8 cellular contexts compared by ENCODE assay signal in the genomic region with DNA sequence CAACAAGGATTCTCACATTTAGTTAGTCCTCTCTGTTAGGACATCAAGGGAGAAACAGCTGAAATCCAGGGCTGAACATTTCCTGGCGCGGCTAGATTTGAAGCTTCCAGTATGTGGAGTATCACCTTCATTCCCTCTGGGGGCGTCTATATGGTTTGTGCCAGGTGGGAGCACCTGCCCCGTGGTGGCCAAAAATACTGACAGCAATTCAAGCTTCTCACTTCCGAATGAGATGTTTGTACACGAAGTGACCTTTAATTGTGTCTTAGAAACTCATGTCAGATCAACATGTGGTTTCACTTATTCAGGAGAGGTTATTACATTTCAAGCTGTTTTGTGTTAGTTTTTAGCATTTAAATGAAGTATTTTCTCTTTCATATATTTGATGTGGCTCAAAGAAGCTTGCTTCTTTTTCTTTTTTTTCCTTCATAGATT.
A peak's percentile ranks its signal among the peaks of the same experiment; 100 is the strongest.
DNase-seq lines count a peak whose midpoint lies in the region; ATAC-seq, FAIRE-seq and TF ChIP-seq lines count a peak whose summit lies in the region.

No MANE protein-coding gene starts in this region.

- POLR2A ChIA-PET in CD4-positive, alpha-beta memory T cell (lab: Charles Lee; ENCODE audit: partially characterized antibody) = interaction anchor here (0.7 to 5.0 kb wide), 23 partner anchors 8 to 270 kb away, joined by 3 to 47 read pairs (median 6); partner anchors contain the start of gene ZNF217

- peak overlapping the region; percentile 41 for H3K27ac ChIP-seq in CD4-positive, alpha-beta memory T cell (ENCODE audit: low read depth, low read length)

- H3K4me3 Mint-ChIP-seq in CD4-positive, alpha-beta memory T cell = peak overlapping the region; percentile 77 to 91 (median 88)
- H3K4me3 Mint-ChIP-seq in central memory CD8-positive, alpha-beta T cell = peak overlapping the region; percentile 79
- H3K4me3 Mint-ChIP-seq in natural killer cell treated with Interleukin-12 subunit alpha and Interleukin-12 subunit beta and Interleukin-15 and Interleukin-18, amount 100 ng/mL, for 72 hours = peak overlapping the region; percentile 77

- peak in 4 of 5 donors; percentile 20 to 27 (median 24) for DNase-seq in CD4-positive, alpha-beta memory T cell
- no peak for DNase-seq in HTR-8/SVneo (ENCODE audit: insufficient read length, low spot score)
- DNase-seq in central memory CD8-positive, alpha-beta T cell (ENCODE audit: low spot score in 2 of 2) = no peak
- no peak for DNase-seq in natural killer cell treated with Interleukin-12 subunit alpha and Interleukin-12 subunit beta and Interleukin-15 and Interleukin-18, amount 100 ng/mL, for 72 hours (ENCODE audit: low spot score)
- no peak for DNase-seq in GM10266 (ENCODE audit: extremely low spot score)
- DNase-seq in NK-92 treated with Interleukin-12 subunit alpha and Interleukin-12 subunit beta, amount 100 ng/mL, for 24 hours (lab: John Stamatoyannopoulos, UW) = no peak
- no peak for DNase-seq in germinal center (ENCODE audit: low spot score)

- no peaks in the 10 kb centered on the region for H3K36me3 ChIP-seq in CD4-positive, alpha-beta memory T cell (ENCODE audit: insufficient read depth, low read length)

- H3K9me3 ChIP-seq in CD4-positive, alpha-beta memory T cell (ENCODE audit: control insufficient read depth in 1 of 2, low read length in 2 of 2) = no peaks in the 10 kb centered on the region

- CTCF ChIA-PET in CD4-positive, alpha-beta memory T cell (lab: Charles Lee; ENCODE audit: partially characterized antibody) = interaction anchor here (0.7 to 2.7 kb wide), 15 partner anchors 8 to 255 kb away, joined by 3 to 11 read pairs (median 5); no protein-coding TSS in a partner anchor

- peak overlapping the region; percentile 56 to 66 for H3K4me3 ChIP-seq in CD4-positive, alpha-beta memory T cell (ENCODE audit: low read length in 2 of 2)

- H3K27me3 Mint-ChIP-seq in CD4-positive, alpha-beta memory T cell = no peaks in the 10 kb centered on the region
- no peaks in the 10 kb centered on the region for H3K27me3 Mint-ChIP-seq in central memory CD8-positive, alpha-beta T cell
- H3K27me3 Mint-ChIP-seq in natural killer cell treated with Interleukin-12 subunit alpha and Interleukin-12 subunit beta and Interleukin-15 and Interleukin-18, amount 100 ng/mL, for 72 hours = no peaks in the 10 kb centered on the region

- no peaks in the 10 kb centered on the region for H3K36me3 Mint-ChIP-seq in CD4-positive, alpha-beta memory T cell
- peaks cover 2% of the 10 kb centered on the region for H3K36me3 Mint-ChIP-seq in central memory CD8-positive, alpha-beta T cell (ENCODE audit: insufficient read depth)
- no peaks in the 10 kb centered on the region for H3K36me3 Mint-ChIP-seq in natural killer cell treated with Interleukin-12 subunit alpha and Interleukin-12 subunit beta and Interleukin-15 and Interleukin-18, amount 100 ng/mL, for 72 hours

- peak; percentile 48 for FAIRE-seq in HTR-8/SVneo (lab: Jason Lieb, UNC)

- H3K27ac Mint-ChIP-seq in CD4-positive, alpha-beta memory T cell = peak overlapping the region; percentile 63 to 93 (median 89)
- H3K27ac Mint-ChIP-seq in central memory CD8-positive, alpha-beta T cell (ENCODE audit: low read depth) = peak overlapping the region; percentile 45
- peak overlapping the region; percentile 21 to 47 for H3K27ac Mint-ChIP-seq in natural killer cell treated with Interleukin-12 subunit alpha and Interleukin-12 subunit beta and Interleukin-15 and Interleukin-18, amount 100 ng/mL, for 72 hours

- intact Hi-C loops in CD4-positive, alpha-beta memory T cell (cut with micrococcal nuclease) = loop anchor here (1.0 to 5.0 kb wide), 5 partner anchors 18 to 206 kb away; no protein-coding TSS in a partner anchor

- no peak for ATAC-seq in central memory CD8-positive, alpha-beta T cell (replicated peaks; ENCODE audit: extremely low read depth, poor library complexity, severe bottlenecking)
- ATAC-seq in natural killer cell treated with Interleukin-12 subunit alpha and Interleukin-12 subunit beta and Interleukin-15 and Interleukin-18, amount 100 ng/mL, for 72 hours = no peak
- no peak for ATAC-seq in GM18907 (IDR thresholded peaks at IDR 0.05; ENCODE audit: unreplicated experiment)

- H3K27me3 ChIP-seq in CD4-positive, alpha-beta memory T cell (ENCODE audit: insufficient read depth, low read length) = no peaks in the 10 kb centered on the region

- H3K4me1 Mint-ChIP-seq in CD4-positive, alpha-beta memory T cell = peaks cover 34 to 64% (median 48%) of the 10 kb centered on the region in 4 donors
- H3K4me1 Mint-ChIP-seq in central memory CD8-positive, alpha-beta T cell = peaks cover 29% of the 10 kb centered on the region
- H3K4me1 Mint-ChIP-seq in natural killer cell treated with Interleukin-12 subunit alpha and Interleukin-12 subunit beta and Interleukin-15 and Interleukin-18, amount 100 ng/mL, for 72 hours (ENCODE audit: low read depth in 2 of 2) = peaks cover 22 to 44% of the 10 kb centered on the region in 2 donors

- H3K9me3 Mint-ChIP-seq in CD4-positive, alpha-beta memory T cell = no peaks in the 10 kb centered on the region
- H3K9me3 Mint-ChIP-seq in central memory CD8-positive, alpha-beta T cell = no peaks in the 10 kb centered on the region
- no peaks in the 10 kb centered on the region for H3K9me3 Mint-ChIP-seq in natural killer cell treated with Interleukin-12 subunit alpha and Interleukin-12 subunit beta and Interleukin-15 and Interleukin-18, amount 100 ng/mL, for 72 hours

- no peak for TF ChIP-seq CTCF in GM10266 (IDR thresholded peaks at IDR 0.05; ENCODE audit: control insufficient read depth, insufficient read depth, low read depth, missing control alignments)

- peaks cover 42% of the 10 kb centered on the region for H3K4me1 ChIP-seq in CD4-positive, alpha-beta memory T cell (ENCODE audit: insufficient read depth, low read length)

Comparison
In these comparisons a context has a peak if more than half of its experiments do, and no peak if none do; other contexts are left out.
1. DNase-seq: peak in CD4-positive, alpha-beta memory T cell (4 of 5); none in HTR-8/SVneo (single experiment), central memory CD8-positive, alpha-beta T cell (0 of 2), natural killer cell treated with Interleukin-12 subunit alpha and Interleukin-12 subunit beta and Interleukin-15 and Interleukin-18, amount 100 ng/mL, for 72 hours (single experiment), GM10266 (single experiment), NK-92 treated with Interleukin-12 subunit alpha and Interleukin-12 subunit beta, amount 100 ng/mL, for 24 hours (single experiment) and germinal center (single experiment).
2. H3K27ac Mint-ChIP-seq: peak in every context shown above with its lines; median percentile 89 in CD4-positive, alpha-beta memory T cell; 45 in central memory CD8-positive, alpha-beta T cell; 34 in natural killer cell treated with Interleukin-12 subunit alpha and Interleukin-12 subunit beta and Interleukin-15 and Interleukin-18, amount 100 ng/mL, for 72 hours.
3. Peak in every context shown above with its lines, with median percentiles within 50 percentile points of each other: H3K4me3 Mint-ChIP-seq.